ENCODE assay signal across 8 cellular contexts in genomic region chr2:26033270-26033768, GRCh38. TPM values are rescaled to one million over a fixed set of nuclear protein-coding genes. Genes with fewer than 3 reads are reported as not detected.
DNase-seq lines count a peak whose midpoint lies in the region; ATAC-seq and TF ChIP-seq lines count a peak whose summit lies in the region.

No MANE protein-coding gene starts in this region.

- H3K4me3 Mint-ChIP-seq in H9 = peak overlapping the region; percentile 86 to 96
- H3K4me3 Mint-ChIP-seq in stimulated activated naive CD8-positive, alpha-beta T cell treated with anti-CD3 and anti-CD28 coated beads, Interleukin-15, amount 100 ng/mL, for 72 hours = peak overlapping the region; percentile 95

- H3K4me3 ChIP-seq in MG63 (peak overlapping the region; percentile 95), choroid plexus epithelial cell (ENCODE audit: low read depth, low read length) (peak overlapping the region; percentile 99)

- H3K4me2 ChIP-seq in H9 (ENCODE audit: insufficient read depth, insufficient read length, low read length) = peak overlapping the region; percentile 40

- H3K79me1 ChIP-seq in H9 (ENCODE audit: insufficient read depth, low read depth, low read length, poor library complexity, severe bottlenecking) = peaks cover 3% of the 10 kb centered on the region

- H3K23ac ChIP-seq in H9 (ENCODE audit: insufficient read length, low read depth, low read length) = no peak overlapping the region

- no peak overlapping the region for H2BK5ac ChIP-seq in H9 (ENCODE audit: insufficient read length, low read length)

- H3K4me1 Mint-ChIP-seq in H9 = peaks cover 10 to 12% of the 10 kb centered on the region in 2 experiments
- peaks cover 38% of the 10 kb centered on the region for H3K4me1 Mint-ChIP-seq in stimulated activated naive CD8-positive, alpha-beta T cell treated with anti-CD3 and anti-CD28 coated beads, Interleukin-15, amount 100 ng/mL, for 72 hours

- H3K18ac ChIP-seq in H9 (ENCODE audit: insufficient read length, low read depth, low read length) = peak overlapping the region; percentile 92

- no peak overlapping the region for H2BK15ac ChIP-seq in H9 (ENCODE audit: low read depth, low read length)

- no peak overlapping the region for H2AK5ac ChIP-seq in H9 (ENCODE audit: insufficient read length, low read length)

- no peaks in the 10 kb centered on the region for H3K9me3 Mint-ChIP-seq in H9
- H3K9me3 Mint-ChIP-seq in stimulated activated naive CD8-positive, alpha-beta T cell treated with anti-CD3 and anti-CD28 coated beads, Interleukin-15, amount 100 ng/mL, for 72 hours = no peaks in the 10 kb centered on the region

- peaks cover 11% of the 10 kb centered on the region for H3K36me3 ChIP-seq in MG63

- H3K4me1 ChIP-seq in H9 (ENCODE audit: insufficient read depth, low read length) = no peaks in the 10 kb centered on the region; the same call in 1 of the 2 replicates

- no CpG with 5 or more reads among the region's 32 CpGs for WGBS in H9 (ENCODE audit: extremely low coverage, insufficient read length, low lambda C conversion rate)

- intact Hi-C loops in left colon (cut with DNase I, micrococcal nuclease) = no loop called here

- H3K4ac ChIP-seq in H9 (ENCODE audit: low read depth, low read length) = no peak overlapping the region

- TF ChIP-seq CTCF in GM10266 (IDR thresholded peaks at IDR 0.05; ENCODE audit: control insufficient read depth, insufficient read depth, low read depth, missing control alignments) (no peak), H9 (conservative IDR thresholded peaks at IDR 0.05) (no peak), choroid plexus epithelial cell (conservative IDR thresholded peaks at IDR 0.05; ENCODE audit: low read depth, low read length) (no peak)

- H2AFZ ChIP-seq in H9 (ENCODE audit: low read length) = no peak overlapping the region

- no peaks in the 10 kb centered on the region for H4K20me1 ChIP-seq in H9 (ENCODE audit: control insufficient read depth, insufficient read depth, insufficient read length)

- H2BK12ac ChIP-seq in H9 (ENCODE audit: insufficient read length, low read depth, low read length) = no peak overlapping the region

- no peak overlapping the region for H2BK20ac ChIP-seq in H9 (ENCODE audit: low read depth, low read length, poor library complexity, severe bottlenecking)

- no peaks in the 10 kb centered on the region for H3K27me3 Mint-ChIP-seq in H9 (ENCODE audit: low read depth)
- no peaks in the 10 kb centered on the region for H3K27me3 Mint-ChIP-seq in stimulated activated naive CD8-positive, alpha-beta T cell treated with anti-CD3 and anti-CD28 coated beads, Interleukin-15, amount 100 ng/mL, for 72 hours

- peaks cover 9 to 23% (median 19%) of the 10 kb centered on the region in 3 experiments; a peak in 6 of 7 replicates for H3K36me3 Mint-ChIP-seq in H9 (ENCODE audit: insufficient read depth in 1 of 3, low read depth in 3 of 3)

- H4K91ac ChIP-seq in H9 (ENCODE audit: insufficient read length, low read depth, low read length) = no peak overlapping the region

- H3K9me3 ChIP-seq in H9 (ENCODE audit: control insufficient read depth, low read depth, low read length) (no peaks in the 10 kb centered on the region), MG63 (no peaks in the 10 kb centered on the region)

- peak overlapping the region; percentile 71 for H3K14ac ChIP-seq in H9 (ENCODE audit: insufficient read depth, low read length)

- peak; percentile 72 for ATAC-seq in left colon
- ATAC-seq in stimulated activated naive CD8-positive, alpha-beta T cell treated with anti-CD3 and anti-CD28 coated beads, Interleukin-15, amount 100 ng/mL, for 72 hours = peak; percentile 63

- H3K79me2 ChIP-seq in H9 (ENCODE audit: insufficient read depth, low read length) = peaks cover 36% of the 10 kb centered on the region

- no peak overlapping the region for H4K5ac ChIP-seq in H9 (ENCODE audit: insufficient read length, low read depth, low read length)

- H3K27ac Mint-ChIP-seq in H9 = peak overlapping the region; percentile 96 to 99 (median 99)
- H3K27ac Mint-ChIP-seq in stimulated activated naive CD8-positive, alpha-beta T cell treated with anti-CD3 and anti-CD28 coated beads, Interleukin-15, amount 100 ng/mL, for 72 hours = peak overlapping the region; percentile 91 to 98

- no peak overlapping the region for H3K56ac ChIP-seq in H9 (ENCODE audit: insufficient read length, low read depth, low read length)

- no peak overlapping the region for H4K8ac ChIP-seq in H9 (replicated peaks; ENCODE audit: insufficient read length, low read depth, low read length)

- peak overlapping the region; percentile 22 for H3K27ac ChIP-seq in H9 (ENCODE audit: insufficient read length, low read depth, low read length)

- no peaks in the 10 kb centered on the region for H3K27me3 ChIP-seq in H9 (ENCODE audit: insufficient read depth, low read length)
- H3K27me3 ChIP-seq in MG63 = no peaks in the 10 kb centered on the region

- peak; percentile 24 for DNase-seq in GM10266 (ENCODE audit: extremely low spot score)
- no peak for DNase-seq in H9
- peak; percentile 80 for DNase-seq in MG63
- DNase-seq in RKO (ENCODE audit: low spot score) = peak; percentile 79
- peak; percentile 89 for DNase-seq in choroid plexus epithelial cell (ENCODE audit: low read depth)
- DNase-seq in left colon = peak; percentile 91 to 93
- no peak for DNase-seq in stimulated activated naive CD8-positive, alpha-beta T cell treated with anti-CD3 and anti-CD28 coated beads, Interleukin-15, amount 100 ng/mL, for 72 hours
- no peak for DNase-seq in ureter (ENCODE audit: low spot score)

- peaks cover 13% of the 10 kb centered on the region for H3K23me2 ChIP-seq in H9 (ENCODE audit: insufficient read length, low read depth, low read length, poor library complexity, severe bottlenecking)

- H2BK120ac ChIP-seq in H9 (ENCODE audit: low read depth, low read length, poor library complexity, severe bottlenecking) = no peak overlapping the region

- peak overlapping the region; percentile 74 for H3K9ac ChIP-seq in H9 (ENCODE audit: extremely low read depth, insufficient read length, low read length)

- no peak overlapping the region for H3T11ph ChIP-seq in H9 (ENCODE audit: low read length)

RNA-seq across cellular contexts. Expression of gene RAB10, which starts 0.6 kb away (rescaled TPM):
- total RNA-seq in H9 (2021) = 124 and 130 TPM in 2 replicates
- 102 and 162 TPM in 2 replicates for total RNA-seq in MG63 (2014; rRNA removed; shearing (Covaris generic); ENCODE audit: low replicate concordance)
- total RNA-seq in left colon = 100 to 1,000 TPM; 171 to 173 TPM
- 180 TPM for total RNA-seq in ureter

RNA-seq across cellular contexts. Expression of gene KIF3C, which starts 51.0 kb away (rescaled TPM):
- total RNA-seq in H9 (2021) (35.2 and 41.4 TPM in 2 replicates), left colon (1 to 10 TPM; 2.0 to 2.3 TPM), ureter (4.1 TPM)
- 3.2 and 9.5 TPM in 2 replicates for total RNA-seq in MG63 (2014; rRNA removed; shearing (Covaris generic); ENCODE audit: low replicate concordance)

Comparison
In these comparisons a context has a peak if more than half of its experiments do, and no peak if none do; other contexts are left out.
1. DNase-seq: peak in GM10266 (single experiment), MG63 (single experiment), RKO (single experiment), choroid plexus epithelial cell (single experiment) and left colon (2 of 2); none in H9 (single experiment), stimulated activated naive CD8-positive, alpha-beta T cell treated with anti-CD3 and anti-CD28 coated beads, Interleukin-15, amount 100 ng/mL, for 72 hours (0 of 2) and ureter (single experiment).